In the genomic region with DNA sequence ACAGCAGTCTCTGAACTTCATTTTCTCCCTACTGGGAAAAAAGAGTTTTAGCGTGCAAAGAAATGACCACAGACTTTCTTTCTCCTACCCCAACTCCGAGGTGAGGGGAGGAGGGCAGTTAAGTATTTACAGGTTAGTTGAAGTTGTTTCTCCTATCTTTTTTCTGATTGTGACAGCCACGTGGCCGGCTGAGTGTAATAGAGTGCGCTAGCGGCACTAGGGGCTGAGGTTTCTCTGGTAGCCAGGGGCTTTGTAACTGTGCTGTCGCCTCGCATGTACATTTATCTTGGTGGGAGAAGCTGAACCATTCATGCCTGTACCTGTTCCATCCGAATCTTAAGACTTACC, we compare ENCODE assay signal across 8 cellular contexts. TPM values are rescaled to one million over a fixed set of nuclear protein-coding genes. Genes with fewer than 3 reads are reported as not detected.
DNase-seq lines count a peak whose midpoint lies in the region; ATAC-seq and TF ChIP-seq lines count a peak whose summit lies in the region.

No MANE protein-coding gene starts in this region.

- H3K4me1 ChIP-seq in rectal smooth muscle tissue (ENCODE audit: control insufficient read depth, insufficient read depth, low read length) = peaks cover 7% of the 10 kb centered on the region

- no peak for TF ChIP-seq CTCF in fibroblast of the aortic adventitia (IDR thresholded peaks at IDR 0.05; ENCODE audit: insufficient read depth, low read length)

- peak overlapping the region; percentile 91 for H3K27ac ChIP-seq in rectal smooth muscle tissue (ENCODE audit: low read depth, low read length)

- peak; percentile 14 for ATAC-seq in GM21737 (IDR thresholded peaks at IDR 0.05; ENCODE audit: unreplicated experiment)

- H3K36me3 ChIP-seq in rectal smooth muscle tissue (ENCODE audit: control insufficient read depth, insufficient read depth, low read length) = no peaks in the 10 kb centered on the region

- H3K4me3 ChIP-seq in fibroblast of the aortic adventitia (ENCODE audit: low read depth, low read length) (peak overlapping the region; percentile 94), rectal smooth muscle tissue (ENCODE audit: low read length) (peak overlapping the region; percentile 99)

- DNase-seq in Daoy (ENCODE audit: low read depth) (peak; percentile 17), NCI-H1694 treated with DMSO at 0.1 percent for 48 hours (lab: John Stamatoyannopoulos, UW) (peak; percentile 32), activated T-cell treated with anti-CD3 and anti-CD28 coated beads for 24 hours (ENCODE audit: low read depth) (peak; percentile 32), fibroblast of the aortic adventitia (ENCODE audit: low read depth) (peak; percentile 7), T1000 (lab: John Stamatoyannopoulos, UW) (no peak), GDM1 (lab: John Stamatoyannopoulos, UW) (no peak)

- no peaks in the 10 kb centered on the region for H3K27me3 ChIP-seq in rectal smooth muscle tissue (ENCODE audit: control insufficient read depth, insufficient read depth, low read length)

- peak overlapping the region; percentile 98 for H3K9ac ChIP-seq in rectal smooth muscle tissue (ENCODE audit: low read length)

RNA-seq across cellular contexts. Expression of gene FOXN2, which starts 1.3 kb away (rescaled TPM):
- total RNA-seq in Daoy (2014; rRNA removed; shearing (Covaris generic)) = 19.6 and 23.1 TPM in 2 replicates
- 32.0 and 45.3 TPM in 2 replicates for total RNA-seq in fibroblast of the aortic adventitia (ENCODE audit: low replicate concordance)

Comparison
In these comparisons a context has a peak if more than half of its experiments do, and no peak if none do; other contexts are left out.
1. DNase-seq: peak in Daoy (single experiment), NCI-H1694 treated with DMSO at 0.1 percent for 48 hours (single experiment), activated T-cell treated with anti-CD3 and anti-CD28 coated beads for 24 hours (single experiment) and fibroblast of the aortic adventitia (single experiment); none in T1000 (single experiment) and GDM1 (single experiment).